16 cellular contexts compared by ENCODE assay signal in genomic region chr2:54404270-54404669, GRCh38. TPM values are rescaled to one million over a fixed set of nuclear protein-coding genes. Genes with fewer than 3 reads are reported as not detected.
DNase-seq lines count a peak whose midpoint lies in the region; ATAC-seq and TF ChIP-seq lines count a peak whose summit lies in the region.
"Had no signal": no experiment of that assay in that cellular context is flagged by ENCODE, and none has a peak within 500 bp of the region (broad histone marks: within the 10 kb centered on the region; RNA-seq: fewer than 3 reads in every experiment).

No MANE protein-coding gene starts in this region.

- DNase-seq in AG09309 (ENCODE audit: low read depth) = peak; percentile 41
- peak; percentile 34 for DNase-seq in H4 (ENCODE audit: low spot score)
- DNase-seq in OCI-M1 (lab: John Stamatoyannopoulos, UW) = peak; percentile 36
- peak; percentile 32 for DNase-seq in fibroblast of the aortic adventitia (ENCODE audit: low read depth)
- DNase-seq in NCI-H2029 (lab: John Stamatoyannopoulos, UW) = no peak
- DNase-seq in stimulated activated CD4-positive, alpha-beta T cell treated with anti-CD3 and anti-CD28 coated beads, Interleukin-4, amount 100 ng/mL, for 4 hours = no peak
- DNase-seq: activated CD4-positive, alpha-beta T cell treated with anti-CD3 and anti-CD28 coated beads, Interleukin-2, amount 50 U/mL, for 4 hours; glutamatergic neuron; NCI-H2227 treated with DMSO at 0.1 percent for 48 hours; PC-9; psoas muscle; stimulated activated CD4-positive, alpha-beta T cell treated with anti-CD3 and anti-CD28 coated beads, Interleukin-2, amount 100 ng/mL, for 24 hours; uterus had no signal

- H3K4me3 ChIP-seq in AG09309 (ENCODE audit: control insufficient read depth, low read depth, low read length) (no peak overlapping the region), fibroblast of the aortic adventitia (ENCODE audit: low read depth, low read length) (no peak overlapping the region)
- H3K4me3 ChIP-seq: ascending aorta, PC-9, psoas muscle, uterus had no signal

- ATAC-seq in GM19035 (IDR thresholded peaks at IDR 0.05; ENCODE audit: unreplicated experiment) (no peak), HG02610 (IDR thresholded peaks at IDR 0.05; ENCODE audit: unreplicated experiment) (no peak)

- no peak for TF ChIP-seq CTCF in AG09309 (IDR thresholded peaks at IDR 0.05; ENCODE audit: control insufficient read depth, insufficient read depth, low read depth, low read length, missing control alignments)
- TF ChIP-seq CTCF in fibroblast of the aortic adventitia (IDR thresholded peaks at IDR 0.05; ENCODE audit: insufficient read depth, low read length) = no peak

RNA-seq across cellular contexts. Expression of gene SPTBN1, which starts 51.9 kb away (rescaled TPM):
- 34.4 and 34.9 TPM in 2 replicates for total RNA-seq in H4 (2014; rRNA removed; shearing (Covaris generic))
- 254 and 293 TPM in 2 replicates for total RNA-seq in fibroblast of the aortic adventitia (ENCODE audit: low replicate concordance)

Comparison
In these comparisons a context has a peak if more than half of its experiments do, and no peak if none do; other contexts are left out.
1. DNase-seq: peak in AG09309 (single experiment), H4 (single experiment), OCI-M1 (single experiment) and fibroblast of the aortic adventitia (single experiment); none in NCI-H2029 (single experiment) and stimulated activated CD4-positive, alpha-beta T cell treated with anti-CD3 and anti-CD28 coated beads, Interleukin-4, amount 100 ng/mL, for 4 hours (0 of 2).